ENCODE assay signal across 8 cellular contexts in the genomic region with DNA sequence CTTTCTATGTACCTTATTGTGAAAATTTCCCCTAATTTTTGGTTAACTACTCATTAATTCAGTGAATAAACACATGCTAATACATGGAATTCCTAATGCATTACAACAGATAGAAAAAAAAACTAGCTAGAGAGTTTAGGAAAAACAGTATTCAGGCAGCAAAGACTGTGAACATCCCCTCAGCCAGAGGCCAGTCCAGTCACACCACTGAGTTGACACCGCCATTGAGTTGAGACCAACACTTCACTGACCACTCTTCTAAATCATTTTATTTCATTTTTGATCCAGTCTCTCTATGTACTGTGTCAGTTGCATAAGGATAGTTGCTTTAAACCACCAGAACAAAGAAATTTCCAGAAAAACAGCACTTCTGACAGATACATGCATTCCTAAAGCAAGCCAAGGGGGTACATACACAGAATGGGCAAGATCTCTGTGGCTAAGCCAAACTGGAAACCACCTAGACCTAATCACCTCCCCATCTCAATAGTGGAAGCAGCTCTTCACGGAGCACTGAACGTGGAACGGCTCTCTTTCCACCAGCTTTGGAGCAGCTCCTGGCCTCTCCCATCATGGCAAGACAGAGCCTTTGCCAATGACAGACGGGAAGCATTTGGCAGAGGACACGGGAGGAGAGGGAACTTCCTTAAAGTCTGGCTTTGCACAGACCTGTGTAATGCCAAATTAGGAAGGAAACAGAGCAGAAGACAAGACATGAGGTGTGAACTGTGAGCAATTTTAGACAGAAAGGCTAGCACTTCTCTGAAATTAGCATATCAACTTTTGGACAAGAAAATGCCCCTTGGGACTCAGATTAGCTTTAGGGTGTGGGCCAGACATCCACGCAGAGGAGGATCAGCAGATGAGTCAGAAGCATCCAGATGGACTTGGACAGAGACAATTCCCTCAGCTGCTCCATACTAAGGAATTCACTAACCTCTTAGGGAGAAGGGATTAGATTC. TPM values are rescaled to one million over a fixed set of nuclear protein-coding genes. Genes with fewer than 3 reads are reported as not detected.
DNase-seq lines count a peak whose midpoint lies in the region; ATAC-seq and TF ChIP-seq lines count a peak whose summit lies in the region.

No MANE protein-coding gene starts in this region.

- POLR2A ChIA-PET in T-cell (lab: Charles Lee): no interaction called here

- H3K9me3 ChIP-seq in esophagus (ENCODE audit: control insufficient read depth in 2 of 2, insufficient read depth in 1 of 2, low read depth in 1 of 2, low read length in 1 of 2): peaks cover 0 to 3% of the 10 kb centered on the region in 2 donors

- H3K27ac ChIP-seq in esophagus (ENCODE audit: low read depth in 2 of 2, low read length in 1 of 2): peak overlapping the region; percentile 6 to 55
- H3K27ac ChIP-seq in skin epidermis: peak overlapping the region in 18 of 21 experiments; percentile 10 to 87 (median 68)

- H3K27me3 ChIP-seq in esophagus (ENCODE audit: control insufficient read depth in 1 of 2, insufficient read depth in 2 of 2, low read length in 2 of 2): no peaks in the 10 kb centered on the region

- WGBS in esophagus, 2 donors: 28 to 36% methylated on average over 7 of the region's 7 CpGs

- H3K4me1 Mint-ChIP-seq in T-cell (no peaks in the 10 kb centered on the region), Calu3 (ENCODE audit: low read depth, unreplicated experiment) (no peaks in the 10 kb centered on the region)

- no peaks in the 10 kb centered on the region for H3K4me1 ChIP-seq in esophagus (ENCODE audit: control insufficient read depth in 2 of 2, insufficient read depth in 2 of 2, low read length in 1 of 2)

- peaks cover 15 to 19% of the 10 kb centered on the region in 2 donors for H3K27me3 Mint-ChIP-seq in T-cell
- H3K27me3 Mint-ChIP-seq in Calu3 (ENCODE audit: unreplicated experiment): peaks cover 58% of the 10 kb centered on the region

- H3K9me3 Mint-ChIP-seq in T-cell (peaks cover 0 to 6% (median 5%) of the 10 kb centered on the region in 3 donors), Calu3 (ENCODE audit: low read depth, unreplicated experiment) (peaks cover 4% of the 10 kb centered on the region)

- ATAC-seq in GM18517 (IDR thresholded peaks at IDR 0.05; ENCODE audit: unreplicated experiment) (peak; percentile 84), HG02852 (IDR thresholded peaks at IDR 0.05; ENCODE audit: unreplicated experiment) (peak; percentile 80), T-cell (replicated peaks in 1 of 4) (no peak)

- H3K36me3 Mint-ChIP-seq in T-cell (no peaks in the 10 kb centered on the region), Calu3 (ENCODE audit: insufficient read depth, unreplicated experiment) (no peaks in the 10 kb centered on the region)

- H3K4me3 Mint-ChIP-seq in T-cell (no peak overlapping the region), Calu3 (ENCODE audit: low read depth, unreplicated experiment) (no peak overlapping the region)

- CTCF ChIA-PET in T-cell (lab: Charles Lee) (no interaction called here), Calu3 (lab: Charles Lee) (no interaction called here)

- DNase-seq in T-cell (no peak), NCI-H1417 (lab: John Stamatoyannopoulos, UW) (no peak), Calu3 (no peak)
- DNase-seq in activated CD8-positive, alpha-beta memory T cell treated with anti-CD3 and anti-CD28 coated beads, Interleukin-2, amount 50 U/mL, for 4 hours: no peak

- no TSS peak for BruUV-seq in Calu3 (replicated peaks; lab: Mats Ljungman, UMichigan)

- intact Hi-C loops in Calu3 (cut with micrococcal nuclease; ENCODE audit: unreplicated experiment): no loop called here

- TF ChIP-seq CTCF in Calu3 (IDR thresholded peaks at IDR 0.05; ENCODE audit: unreplicated experiment): no peak

- no peaks in the 10 kb centered on the region for H3K36me3 ChIP-seq in esophagus (ENCODE audit: control insufficient read depth in 2 of 2, insufficient read depth in 2 of 2, low read length in 1 of 2)

- H3K4me3 ChIP-seq in esophagus (ENCODE audit: low read depth in 1 of 2, low read length in 2 of 2) (no peak overlapping the region), skin epidermis (peak overlapping the region in 1 of 7 experiments; percentile 5)

- H3K27ac Mint-ChIP-seq in T-cell (no peak overlapping the region), Calu3 (ENCODE audit: unreplicated experiment) (no peak overlapping the region)

RNA-seq across cellular contexts. Expression of a gene that starts 36.4 kb away (rescaled TPM):
- 1 to 10 TPM; 1.2 to 1.3 TPM for polyA plus RNA-seq in esophagus
- 1 to 10 TPM in 1 of 5 donors, under 1 TPM in 4; 0.16 to 1.2 (median 0.47) TPM for total RNA-seq in T-cell
- total RNA-seq in Calu3 (2022): 0.33 and 0.51 TPM in 2 replicates

Comparison
In these comparisons a context has a peak if more than half of its experiments do, and no peak if none do; other contexts are left out.
1. ATAC-seq: peak in GM18517 (single experiment) and HG02852 (single experiment); none in T-cell (0 of 4).